In the genomic region with DNA sequence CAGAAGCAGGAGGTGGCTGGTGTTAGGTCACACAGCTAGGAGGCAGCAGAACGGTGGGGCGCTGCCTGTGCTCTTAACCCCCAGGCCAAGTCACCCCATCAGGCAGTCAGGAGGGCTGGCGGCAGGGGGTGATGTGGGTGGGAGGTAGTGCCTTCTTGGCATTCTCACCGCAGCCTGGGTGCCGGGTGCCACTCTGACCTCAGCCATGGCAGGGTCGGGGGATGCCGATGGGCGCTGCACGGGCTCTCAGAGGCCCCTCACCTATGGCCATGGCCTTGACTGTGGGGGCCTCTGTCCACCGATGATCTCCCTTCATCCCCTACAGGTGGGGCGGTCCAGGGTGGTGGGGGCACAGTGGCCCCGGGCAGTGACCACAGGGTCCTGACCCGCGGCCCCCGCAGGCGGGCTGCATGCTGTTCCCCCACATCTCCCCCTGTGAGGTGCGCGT, we compare ENCODE assay signal across 24 cellular contexts. TPM values are rescaled to one million over a fixed set of nuclear protein-coding genes. Genes with fewer than 3 reads are reported as not detected.
DNase-seq lines count a peak whose midpoint lies in the region; ATAC-seq and TF ChIP-seq lines count a peak whose summit lies in the region.
"Had no signal": no experiment of that assay in that cellular context is flagged by ENCODE, and none has a peak within 500 bp of the region (broad histone marks: within the 10 kb centered on the region; RNA-seq: fewer than 3 reads in every experiment).

No MANE protein-coding gene starts in this region.

- H3K4me3 ChIP-seq in ovary, result no peak overlapping the region
- H3K4me3 ChIP-seq: pancreas, Peyer's patch, spleen, upper lobe of left lung had no signal

- H3K4me3 Mint-ChIP-seq in activated T-cell treated with anti-CD3 and anti-CD28 coated beads, Interleukin-2, amount 50 U/mL, for 24 hours, result no peak overlapping the region
- no peak overlapping the region for H3K4me3 Mint-ChIP-seq in activated T-cell treated with anti-CD3 and anti-CD28 coated beads, Interleukin-2, amount 50 U/mL, for 4 hours
- H3K4me3 Mint-ChIP-seq in central memory CD8-positive, alpha-beta T cell, result no peak overlapping the region
- H3K4me3 Mint-ChIP-seq: natural killer cell treated with Interleukin-12 subunit alpha and Interleukin-12 subunit beta and Interleukin-15 and Interleukin-18, amount 100 ng/mL, for 72 hours; T-helper 1 cell treated with Interleukin-12 subunit alpha and Interleukin-12 subunit beta and Interleukin-4 antibody, amounts not matched to agents 30 μg/mL and 1 μg/mL, for 36 hours had no signal

- no peaks in the 10 kb centered on the region for H3K9me3 ChIP-seq in ovary
- H3K9me3 ChIP-seq: pancreas, Peyer's patch, spleen, upper lobe of left lung had no signal

- H3K27ac Mint-ChIP-seq in activated T-cell treated with anti-CD3 and anti-CD28 coated beads, Interleukin-2, amount 50 U/mL, for 24 hours, result peak overlapping the region; percentile 88
- H3K27ac Mint-ChIP-seq in central memory CD8-positive, alpha-beta T cell (ENCODE audit: low read depth), result peak overlapping the region; percentile 79
- H3K27ac Mint-ChIP-seq: natural killer cell treated with Interleukin-12 subunit alpha and Interleukin-12 subunit beta and Interleukin-15 and Interleukin-18, amount 100 ng/mL, for 72 hours; T-helper 1 cell treated with Interleukin-12 subunit alpha and Interleukin-12 subunit beta and Interleukin-4 antibody, amounts not matched to agents 30 μg/mL and 1 μg/mL, for 36 hours had no signal

- no peak for TF ChIP-seq CTCF in ovary (IDR thresholded peaks at IDR 0.05)

- H3K4me1 Mint-ChIP-seq in activated T-cell treated with anti-CD3 and anti-CD28 coated beads, Interleukin-2, amount 50 U/mL, for 24 hours (ENCODE audit: low read depth), result peaks cover 21% of the 10 kb centered on the region
- H3K4me1 Mint-ChIP-seq in activated T-cell treated with anti-CD3 and anti-CD28 coated beads, Interleukin-2, amount 50 U/mL, for 4 hours (ENCODE audit: low read depth), result peaks cover 16% of the 10 kb centered on the region
- peaks cover 11% of the 10 kb centered on the region for H3K4me1 Mint-ChIP-seq in central memory CD8-positive, alpha-beta T cell

- H3K36me3 Mint-ChIP-seq in activated T-cell treated with anti-CD3 and anti-CD28 coated beads, Interleukin-2, amount 50 U/mL, for 24 hours (ENCODE audit: low read depth), result peaks cover 72% of the 10 kb centered on the region
- H3K36me3 Mint-ChIP-seq in activated T-cell treated with anti-CD3 and anti-CD28 coated beads, Interleukin-2, amount 50 U/mL, for 4 hours (ENCODE audit: insufficient read depth), result peaks cover 3% of the 10 kb centered on the region
- peaks cover 24% of the 10 kb centered on the region for H3K36me3 Mint-ChIP-seq in central memory CD8-positive, alpha-beta T cell (ENCODE audit: insufficient read depth)
- H3K36me3 Mint-ChIP-seq: natural killer cell treated with Interleukin-12 subunit alpha and Interleukin-12 subunit beta and Interleukin-15 and Interleukin-18, amount 100 ng/mL, for 72 hours had no signal

- no peaks in the 10 kb centered on the region for H3K9me3 Mint-ChIP-seq in activated T-cell treated with anti-CD3 and anti-CD28 coated beads, Interleukin-2, amount 50 U/mL, for 24 hours
- no peaks in the 10 kb centered on the region for H3K9me3 Mint-ChIP-seq in activated T-cell treated with anti-CD3 and anti-CD28 coated beads, Interleukin-2, amount 50 U/mL, for 4 hours
- no peaks in the 10 kb centered on the region for H3K9me3 Mint-ChIP-seq in central memory CD8-positive, alpha-beta T cell
- H3K9me3 Mint-ChIP-seq: natural killer cell treated with Interleukin-12 subunit alpha and Interleukin-12 subunit beta and Interleukin-15 and Interleukin-18, amount 100 ng/mL, for 72 hours; T-helper 1 cell treated with Interleukin-12 subunit alpha and Interleukin-12 subunit beta and Interleukin-4 antibody, amounts not matched to agents 30 μg/mL and 1 μg/mL, for 36 hours had no signal

- H3K27me3 Mint-ChIP-seq in activated T-cell treated with anti-CD3 and anti-CD28 coated beads, Interleukin-2, amount 50 U/mL, for 24 hours, result no peaks in the 10 kb centered on the region
- H3K27me3 Mint-ChIP-seq in activated T-cell treated with anti-CD3 and anti-CD28 coated beads, Interleukin-2, amount 50 U/mL, for 4 hours (ENCODE audit: low read depth), result no peaks in the 10 kb centered on the region
- no peaks in the 10 kb centered on the region for H3K27me3 Mint-ChIP-seq in central memory CD8-positive, alpha-beta T cell
- H3K27me3 Mint-ChIP-seq: natural killer cell treated with Interleukin-12 subunit alpha and Interleukin-12 subunit beta and Interleukin-15 and Interleukin-18, amount 100 ng/mL, for 72 hours had no signal

- H3K36me3 ChIP-seq in ovary, result no peaks in the 10 kb centered on the region

- TF ChIP-seq EP300 in ovary (IDR thresholded peaks at IDR 0.05), result no peak

- H3K27ac ChIP-seq in ovary, result no peak overlapping the region
- H3K27ac ChIP-seq: epithelial cell of prostate, pancreas, Peyer's patch had no signal

- H3K4me1 ChIP-seq in ovary (ENCODE audit: insufficient read depth), result peaks cover 8% of the 10 kb centered on the region

- intact Hi-C loops in ovary (cut with DNase I), result loop anchor here in 1 of 4 donors (5.0 kb wide), 1 partner anchor 34 kb away; no protein-coding TSS in a partner anchor

- no peak for DNase-seq in activated T-cell treated with anti-CD3 and anti-CD28 coated beads, Interleukin-2, amount 50 U/mL, for 24 hours
- DNase-seq in activated T-cell treated with anti-CD3 and anti-CD28 coated beads, Interleukin-2, amount 50 U/mL, for 4 hours, result no peak
- DNase-seq in HT-29 (ENCODE audit: low spot score) (peak; percentile 23), ovary (peak in 3 of 5 donors; percentile 27 to 45 (median 37)), HPDE6-E6E7 (ENCODE audit: extremely low spot score) (no peak), AG20443 (ENCODE audit: low spot score) (no peak)
- DNase-seq in central memory CD8-positive, alpha-beta T cell (ENCODE audit: low spot score in 2 of 2), result no peak
- DNase-seq: ACHN; activated gamma-delta T cell treated with Interleukin-2 at 50 U/mL for 16 hours; activated T-cell treated with anti-CD3 and anti-CD28 coated beads, Interleukin-2, amount 50 U/mL, for 1 hour; DND-41; GOT3; head of caudate nucleus; NCI-H1092 treated with DMSO at 0.1 percent for 48 hours; NCI-H187 treated with DMSO at 0.1 percent for 48 hours; NCI-H526 treated with DMSO at 0.1 percent for 48 hours; spleen had no signal

- TF ChIP-seq POLR2A in ovary (IDR thresholded peaks at IDR 0.05), result no peak

- ATAC-seq in activated T-cell treated with anti-CD3 and anti-CD28 coated beads, Interleukin-2, amount 50 U/mL, for 4 hours, result no peak
- no peak for ATAC-seq in central memory CD8-positive, alpha-beta T cell (replicated peaks; ENCODE audit: extremely low read depth, poor library complexity, severe bottlenecking)
- ATAC-seq in GM19351 (IDR thresholded peaks at IDR 0.05; ENCODE audit: unreplicated experiment), result no peak
- ATAC-seq: pancreas had no signal

- WGBS in ovary, 3 donors, result 76 to 83% (median 79%) methylated on average over 14 to 18 of the region's 18 CpGs

- H3K27me3 ChIP-seq in ovary, result no peaks in the 10 kb centered on the region
- H3K27me3 ChIP-seq: pancreas, Peyer's patch, upper lobe of left lung had no signal

RNA-seq across cellular contexts. Expression of gene PTOV1, which starts 5.6 kb away (rescaled TPM):
- total RNA-seq in activated T-cell treated with anti-CD3 and anti-CD28 coated beads, Interleukin-2, amount 50 U/mL, for 4 hours, result 10 to 100 TPM; 77.8 to 86.3 (median 83.7) TPM
- total RNA-seq in HT-29 (2014; rRNA removed; shearing (Covaris generic)), result 188 and 218 TPM in 2 replicates
- 100 to 1,000 TPM; 108 to 256 (median 206) TPM for total RNA-seq in ovary
- polyA plus RNA-seq in ovary, result 100 to 1,000 TPM in 1 of 2 donors, 10 to 100 TPM in 1; 22.2 to 186 TPM

RNA-seq across cellular contexts. Expression of gene PNKP, which starts 10.8 kb away (rescaled TPM):
- total RNA-seq in activated T-cell treated with anti-CD3 and anti-CD28 coated beads, Interleukin-2, amount 50 U/mL, for 4 hours, result 100 to 1,000 TPM; 110 to 120 (median 110) TPM
- 215 and 243 TPM in 2 replicates for total RNA-seq in HT-29 (2014; rRNA removed; shearing (Covaris generic))
- 100 to 1,000 TPM in 1 of 7 donors, 10 to 100 TPM in 6; 47.2 to 111 (median 74.2) TPM for total RNA-seq in ovary
- polyA plus RNA-seq in ovary, result 10 to 100 TPM in 1 of 2 donors, 1 to 10 TPM in 1; 6.8 to 39.0 TPM

RNA-seq across cellular contexts. Expression of gene AKT1S1, which starts 20.6 kb away (rescaled TPM):
- total RNA-seq in activated T-cell treated with anti-CD3 and anti-CD28 coated beads, Interleukin-2, amount 50 U/mL, for 4 hours, result 10 to 100 TPM; 25.3 to 31.6 (median 28.0) TPM
- 89.9 and 96.4 TPM in 2 replicates for total RNA-seq in HT-29 (2014; rRNA removed; shearing (Covaris generic))
- total RNA-seq in ovary, result 10 to 100 TPM; 10.6 to 45.3 (median 30.0) TPM
- 10 to 100 TPM; 24.3 to 34.8 TPM for polyA plus RNA-seq in ovary

RNA-seq across cellular contexts. Expression of gene TBC1D17, which starts 20.9 kb away (rescaled TPM):
- total RNA-seq in activated T-cell treated with anti-CD3 and anti-CD28 coated beads, Interleukin-2, amount 50 U/mL, for 4 hours, result 10 to 100 TPM; 29.1 to 30.5 (median 29.3) TPM
- 34.5 and 38.4 TPM in 2 replicates for total RNA-seq in HT-29 (2014; rRNA removed; shearing (Covaris generic))
- total RNA-seq in ovary, result 10 to 100 TPM; 23.1 to 77.5 (median 49.8) TPM
- 10 to 100 TPM; 41.3 to 66.9 TPM for polyA plus RNA-seq in ovary

RNA-seq across cellular contexts. Expression of gene MED25, which starts 38.5 kb away (rescaled TPM):
- total RNA-seq in activated T-cell treated with anti-CD3 and anti-CD28 coated beads, Interleukin-2, amount 50 U/mL, for 4 hours, result 10 to 100 TPM; 44.1 to 51.0 (median 47.2) TPM
- 88.3 and 91.9 TPM in 2 replicates for total RNA-seq in HT-29 (2014; rRNA removed; shearing (Covaris generic))
- total RNA-seq in ovary, result 10 to 100 TPM; 30.3 to 89.9 (median 85.3) TPM
- polyA plus RNA-seq in ovary, result 10 to 100 TPM; 34.3 to 67.4 TPM

Comparison
In these comparisons a context has a peak if more than half of its experiments do, and no peak if none do; other contexts are left out.
1. DNase-seq: peak in HT-29 (single experiment) and ovary (3 of 5); none in activated T-cell treated with anti-CD3 and anti-CD28 coated beads, Interleukin-2, amount 50 U/mL, for 24 hours (single experiment), activated T-cell treated with anti-CD3 and anti-CD28 coated beads, Interleukin-2, amount 50 U/mL, for 4 hours (single experiment), central memory CD8-positive, alpha-beta T cell (0 of 2), HPDE6-E6E7 (single experiment) and AG20443 (single experiment).